Comparison of ENCODE assay signal across 8 cellular contexts in genomic region chr9:126722252-126722921, GRCh38.
DNase-seq lines count a peak whose midpoint lies in the region; ATAC-seq and TF ChIP-seq lines count a peak whose summit lies in the region.

No MANE protein-coding gene starts in this region.

- no peak overlapping the region for H3K27ac ChIP-seq in ectodermal cell (ENCODE audit: insufficient read depth, low read depth, low read length, poor library complexity, severe bottlenecking)

- WGBS in ectodermal cell, 2 experiments, result 1 to 2% methylated on average over 45 of the region's 45 CpGs

- DNase-seq in NCI-H1417 (lab: John Stamatoyannopoulos, UW) (peak; percentile 3 to 82 (median 76)), NCI-H1417 treated with DMSO at 0.1 percent for 48 hours (lab: John Stamatoyannopoulos, UW) (no peak), NCI-H460 (ENCODE audit: extremely low read depth, low read depth) (peak; percentile 56), mucosa of descending colon (peak; percentile 75 to 91 (median 83))
- DNase-seq in activated CD4-positive, alpha-beta memory T cell treated with anti-CD3 and anti-CD28 coated beads for 36 hours, result peak; percentile 94
- DNase-seq in stimulated activated CD8-positive, alpha-beta memory T cell treated with anti-CD3 and anti-CD28 coated beads, Interleukin-4, amount 100 ng/mL, for 1 hour (ENCODE audit: low read depth in 2 of 2, low spot score in 1 of 2), result peak; percentile 82 to 85

- no peaks in the 10 kb centered on the region for H3K9me3 Mint-ChIP-seq in activated CD4-positive, alpha-beta memory T cell treated with anti-CD3 and anti-CD28 coated beads for 36 hours

- CTCF ChIA-PET in activated CD4-positive, alpha-beta memory T cell treated with anti-CD3 and anti-CD28 coated beads for 36 hours (lab: Charles Lee), result interaction anchor here (4.2 kb wide), 1 partner anchor 15 kb away, joined by 36 read pairs; no protein-coding TSS in a partner anchor

- H3K27me3 Mint-ChIP-seq in activated CD4-positive, alpha-beta memory T cell treated with anti-CD3 and anti-CD28 coated beads for 36 hours, result no peaks in the 10 kb centered on the region

- H3K27me3 ChIP-seq in ectodermal cell (ENCODE audit: control insufficient read depth, insufficient read depth, low read length, poor library complexity, severe bottlenecking), result peaks cover 48% of the 10 kb centered on the region

- POLR2A ChIA-PET in activated CD4-positive, alpha-beta memory T cell treated with anti-CD3 and anti-CD28 coated beads for 36 hours (lab: Charles Lee), result interaction anchor here (1.3 to 2.0 kb wide), 3 partner anchors 17 to 83 kb away, joined by 7 to 12 read pairs (median 9); partner anchors contain the start of gene ZBTB43

- no peaks in the 10 kb centered on the region for H3K36me3 Mint-ChIP-seq in activated CD4-positive, alpha-beta memory T cell treated with anti-CD3 and anti-CD28 coated beads for 36 hours

- TF ChIP-seq CTCF in mucosa of descending colon (IDR thresholded peaks at IDR 0.05), result no peak

- H3K4me1 Mint-ChIP-seq in activated CD4-positive, alpha-beta memory T cell treated with anti-CD3 and anti-CD28 coated beads for 36 hours (ENCODE audit: low read depth), result peaks cover 37% of the 10 kb centered on the region

- ATAC-seq in HG02884 (IDR thresholded peaks at IDR 0.05; ENCODE audit: unreplicated experiment), result peak; percentile 77
- ATAC-seq in mucosa of descending colon, result peak; percentile 84

- peak overlapping the region; percentile 80 for H3K4me3 Mint-ChIP-seq in activated CD4-positive, alpha-beta memory T cell treated with anti-CD3 and anti-CD28 coated beads for 36 hours

- H3K9me3 ChIP-seq in ectodermal cell (ENCODE audit: control insufficient read depth, low read length) (no peaks in the 10 kb centered on the region), mucosa of descending colon (no peaks in the 10 kb centered on the region)

- H3K36me3 ChIP-seq in ectodermal cell (ENCODE audit: control insufficient read depth, insufficient read depth, low read length) (no peaks in the 10 kb centered on the region), mucosa of descending colon (ENCODE audit: low read depth) (no peaks in the 10 kb centered on the region)

- intact Hi-C loops in activated CD4-positive, alpha-beta memory T cell treated with anti-CD3 and anti-CD28 coated beads for 36 hours (cut with micrococcal nuclease), result loop anchor here (1.0 to 2.0 kb wide), 2 partner anchors 26 to 82 kb away; no protein-coding TSS in a partner anchor
- intact Hi-C loops in mucosa of descending colon (cut with DNase I, micrococcal nuclease), result no loop called here

- H3K4me1 ChIP-seq in ectodermal cell (ENCODE audit: control insufficient read depth, insufficient read depth, low read length) (peaks cover 20% of the 10 kb centered on the region), mucosa of descending colon (ENCODE audit: low read depth) (peaks cover 9% of the 10 kb centered on the region)

- peak overlapping the region; percentile 83 for H3K27ac Mint-ChIP-seq in activated CD4-positive, alpha-beta memory T cell treated with anti-CD3 and anti-CD28 coated beads for 36 hours

- H3K4me3 ChIP-seq in ectodermal cell (ENCODE audit: insufficient read depth, low read depth, low read length) (peak overlapping the region; percentile 49), mucosa of descending colon (peak overlapping the region; percentile 19)
